In the genomic region with DNA sequence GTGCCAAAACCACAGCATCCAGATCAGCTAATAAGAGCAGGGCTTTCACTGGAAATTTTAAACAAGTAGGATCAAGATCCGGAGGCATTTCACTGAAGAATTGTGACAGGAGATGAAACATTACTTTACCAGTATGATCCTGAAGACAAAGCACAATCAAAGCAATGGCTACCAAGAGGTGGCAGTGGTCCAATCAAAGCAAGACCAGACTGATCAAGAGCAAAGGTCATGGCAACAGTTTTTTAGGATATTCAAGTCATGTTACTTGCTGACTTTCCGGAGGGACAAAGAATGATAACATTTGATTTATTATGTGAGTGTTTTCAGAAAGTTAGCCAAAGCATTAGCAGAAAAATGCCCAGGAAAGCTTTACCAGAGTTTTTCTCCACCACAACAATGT, we compare ENCODE assay signal across 20 cellular contexts. TPM values are rescaled to one million over a fixed set of nuclear protein-coding genes. Genes with fewer than 3 reads are reported as not detected.
DNase-seq lines count a peak whose midpoint lies in the region; ATAC-seq, FAIRE-seq and TF ChIP-seq lines count a peak whose summit lies in the region.
"Had no signal": no experiment of that assay in that cellular context is flagged by ENCODE, and none has a peak within 500 bp of the region (broad histone marks: within the 10 kb centered on the region; RNA-seq: fewer than 3 reads in every experiment).

No MANE protein-coding gene starts in this region.

- intact Hi-C loops in HepG2 (cut with micrococcal nuclease; ENCODE audit: unreplicated experiment), result no loop called here
- intact Hi-C loops in right lobe of liver (cut with DNase I), result no loop called here
- intact Hi-C loops in K562 (cut with micrococcal nuclease), result no loop called here

- TF ChIP-seq CTCF in HepG2 (CRISPR knock-in tag; IDR thresholded peaks at IDR 0.05) (no peak), right lobe of liver (IDR thresholded peaks at IDR 0.05) (no peak), K562 (IDR thresholded peaks at IDR 0.05 in 2 of 3, conservative IDR thresholded peaks at IDR 0.05 in 1 of 3; ENCODE audit: insufficient read depth in 2 of 3, low read depth in 1 of 3, low read length in 3 of 3) (no peak), fibroblast of villous mesenchyme (IDR thresholded peaks at IDR 0.05; ENCODE audit: insufficient read depth, low read depth, low read length) (no peak), HFFc6 (IDR thresholded peaks at IDR 0.05) (no peak)

- H3K79me2 ChIP-seq in HepG2 (ENCODE audit: insufficient read depth, low read length), result peaks cover 86% of the 10 kb centered on the region
- no peaks in the 10 kb centered on the region for H3K79me2 ChIP-seq in K562 (ENCODE audit: control insufficient read depth, insufficient read depth, low read length)

- TF ChIP-seq POLR2A in HepG2 (IDR thresholded peaks at IDR 0.05; ENCODE audit: insufficient read depth in 1 of 2, low read depth in 2 of 2, low read length in 2 of 2) (no peak), right lobe of liver (IDR thresholded peaks at IDR 0.05) (no peak), K562 (conservative IDR thresholded peaks at IDR 0.05) (no peak)

- TF ChIP-seq EP300 in HepG2 (IDR thresholded peaks at IDR 0.05; ENCODE audit: low read depth in 2 of 2, low read length in 2 of 2), result no peak
- no peak for TF ChIP-seq EP300 in HepG2 (CRISPR knock-in tag; IDR thresholded peaks at IDR 0.05; ENCODE audit: borderline replicate concordance)
- no peak for TF ChIP-seq EP300 in K562 (IDR thresholded peaks at IDR 0.05; ENCODE audit: low read length)

- no peaks in the 10 kb centered on the region for H3K27me3 ChIP-seq in HepG2 (ENCODE audit: control insufficient read depth in 1 of 2, insufficient read depth in 2 of 2, low read length in 2 of 2)
- H3K27me3 ChIP-seq in right lobe of liver, result no peaks in the 10 kb centered on the region
- peaks cover 0 to 2% of the 10 kb centered on the region in 2 experiments; a peak in 1 of 5 replicates for H3K27me3 ChIP-seq in K562 (ENCODE audit: control insufficient read depth in 2 of 2, insufficient read depth in 2 of 2, low read length in 2 of 2)
- H3K27me3 ChIP-seq: BE2C had no signal

- CTCF ChIA-PET in HepG2 (lab: Yijun Ruan, JAX; ENCODE audit: low intra/inter-chr PET ratio, low total read pairs) (no interaction called here), K562 (lab: Yijun Ruan, JAX; ENCODE audit: low intra/inter-chr PET ratio) (no interaction called here)

- H3K9ac ChIP-seq in HepG2 (ENCODE audit: insufficient read depth, low read depth, low read length) (no peak overlapping the region), K562 (ENCODE audit: insufficient read depth in 1 of 2, low read depth in 2 of 2, low read length in 2 of 2) (no peak overlapping the region)
- H3K9ac ChIP-seq: GM23248 had no signal

- H3K27ac Mint-ChIP-seq in HFFc6, result no peak overlapping the region
- H3K27ac Mint-ChIP-seq: CD4-positive, CD25-positive, alpha-beta regulatory T cell; CD8-positive, alpha-beta memory T cell; IgD-negative memory B cell had no signal

- H3K4me2 ChIP-seq in HepG2 (ENCODE audit: low read depth, low read length), result no peak overlapping the region
- no peak overlapping the region for H3K4me2 ChIP-seq in K562 (ENCODE audit: insufficient read depth, low read length)

- peaks cover 9% of the 10 kb centered on the region for H3K27me3 Mint-ChIP-seq in HFFc6 (ENCODE audit: insufficient read depth)
- H3K27me3 Mint-ChIP-seq: CD8-positive, alpha-beta memory T cell had no signal

- no peaks in the 10 kb centered on the region; the same call in 1 of the 2 replicates for H3K9me3 Mint-ChIP-seq in HFFc6

- ATAC-seq in HepG2, result no peak
- no peak for ATAC-seq in right lobe of liver
- no peak for ATAC-seq in K562

- POLR2A ChIA-PET in HepG2 (lab: Yijun Ruan, JAX) (no interaction called here), K562 (lab: Yijun Ruan, JAX) (interaction anchor here (1.0 kb wide), 1 partner anchor 27 kb away, joined by 3 read pairs; no protein-coding TSS in a partner anchor)

- no peak overlapping the region for H2AFZ ChIP-seq in HepG2 (ENCODE audit: low read length)
- H2AFZ ChIP-seq in K562 (ENCODE audit: low read depth, low read length), result no peak overlapping the region
- H2AFZ ChIP-seq: GM23248 had no signal

- no TSS peak for BruUV-seq in HepG2 (replicated peaks; lab: Mats Ljungman, UMichigan)
- no TSS peak for BruUV-seq in K562 (replicated peaks; lab: Mats Ljungman, UMichigan)

- H3K9me1 ChIP-seq in K562 (ENCODE audit: control insufficient read depth, insufficient read depth, low read length), result no peaks in the 10 kb centered on the region

- H3K4me1 ChIP-seq in HepG2 (ENCODE audit: insufficient read depth, low read length), result peaks cover 52% of the 10 kb centered on the region
- H3K4me1 ChIP-seq in right lobe of liver, result no peaks in the 10 kb centered on the region
- H3K4me1 ChIP-seq in K562 (replicated peaks in 1 of 2; ENCODE audit: control insufficient read depth in 2 of 2, insufficient read depth in 2 of 2, low read length in 2 of 2), result no peaks in the 10 kb centered on the region
- H3K4me1 ChIP-seq: BE2C had no signal

- H3K4me3 Mint-ChIP-seq in HFFc6, result no peak overlapping the region
- H3K4me3 Mint-ChIP-seq: CD4-positive, CD25-positive, alpha-beta regulatory T cell; CD8-positive, alpha-beta memory T cell; IgD-negative memory B cell had no signal

- FAIRE-seq in HepG2 (lab: Jason Lieb, UNC) (no peak), K562 (lab: Jason Lieb, UNC) (no peak)
- FAIRE-seq: G401.6, GM12891, GM19239, HTR-8/SVneo had no signal

- H3K4me1 Mint-ChIP-seq in HFFc6 (ENCODE audit: low read depth), result no peaks in the 10 kb centered on the region
- H3K4me1 Mint-ChIP-seq: CD4-positive, CD25-positive, alpha-beta regulatory T cell had no signal

- no peaks in the 10 kb centered on the region for H3K36me3 ChIP-seq in HepG2 (replicated peaks in 1 of 2; ENCODE audit: control insufficient read depth in 1 of 2, insufficient read depth in 2 of 2, low read length in 2 of 2)
- no peaks in the 10 kb centered on the region for H3K36me3 ChIP-seq in right lobe of liver
- no peaks in the 10 kb centered on the region for H3K36me3 ChIP-seq in K562 (ENCODE audit: control insufficient read depth, insufficient read depth, low read length)
- H3K36me3 ChIP-seq: BE2C had no signal

- H3K9me3 ChIP-seq in HepG2 (ENCODE audit: low read length), result no peaks in the 10 kb centered on the region
- no peaks in the 10 kb centered on the region for H3K9me3 ChIP-seq in right lobe of liver
- H3K9me3 ChIP-seq in K562 (replicated peaks; ENCODE audit: control insufficient read depth, insufficient read depth, low read depth, low read length), result 0 out of 2 replicates have a peak, but pooled peaks cover 2% of the 10 kb centered on the region
- H3K9me3 ChIP-seq: BE2C had no signal

- H3K36me3 Mint-ChIP-seq in HFFc6 (ENCODE audit: low read depth), result no peaks in the 10 kb centered on the region
- H3K36me3 Mint-ChIP-seq: CD4-positive, CD25-positive, alpha-beta regulatory T cell had no signal

- peak; percentile 21 for DNase-seq in HepG2 (ENCODE audit: low spot score)
- DNase-seq in right lobe of liver, result no peak
- DNase-seq in K562 (ENCODE audit: extremely low read depth in 1 of 4, low spot score in 3 of 4), result no peak
- DNase-seq in fibroblast of villous mesenchyme (ENCODE audit: low read depth), result peak; percentile 26
- DNase-seq in HFFc6, result no peak
- DNase-seq in anterior cingulate cortex (lab: John Stamatoyannopoulos, UW), result no peak
- no peak for DNase-seq in ACHN
- DNase-seq: BE2C; C1 segment of cervical spinal cord; CD4-positive, CD25-positive, alpha-beta regulatory T cell; CD8-positive, alpha-beta memory T cell; COR-L47; DMS 273 treated with DMSO at 0.1 percent for 48 hours; GM23248; HCEC 1CT had no signal

- H3K27ac ChIP-seq in HepG2 (ENCODE audit: extremely low read length, insufficient read depth, low read length) (no peak overlapping the region), right lobe of liver (no peak overlapping the region), K562 (ENCODE audit: extremely low read depth, low read depth, low read length) (no peak overlapping the region)
- H3K27ac ChIP-seq: GM23248 had no signal

- TF ChIP-seq RAD21 in HepG2 (CRISPR knock-in tag; IDR thresholded peaks at IDR 0.05) (no peak), K562 (CRISPR knock-in tag; conservative IDR thresholded peaks at IDR 0.05 in 1 of 2, IDR thresholded peaks at IDR 0.05 in 1 of 2) (no peak)

- H3K4me3 ChIP-seq in HepG2 (replicated peaks in 1 of 3; ENCODE audit: insufficient read depth in 1 of 3, low read depth in 2 of 3, low read length in 3 of 3) (no peak overlapping the region), right lobe of liver (no peak overlapping the region), K562 (no peak overlapping the region), fibroblast of villous mesenchyme (ENCODE audit: low read depth, low read length) (no peak overlapping the region)
- H3K4me3 ChIP-seq: GM23248 had no signal

- in situ Hi-C loops in HepG2 (cut with HindIII; ENCODE audit: extremely low pct_ligation_motif_present, low pct_unique_long_range_greater_than_20kb), result no loop called here
- in situ Hi-C loops in K562 (cut with MboI), result no loop called here
- in situ Hi-C loops in ACHN (cut with HindIII; ENCODE audit: low pct_ligation_motif_present, low pct_unique_long_range_greater_than_20kb, low sequenced_read_pairs), result no loop called here

- H4K20me1 ChIP-seq in HepG2 (ENCODE audit: insufficient read depth, low read length) (peaks cover 3% of the 10 kb centered on the region; the same call in 1 of the 2 replicates), K562 (replicated peaks; ENCODE audit: control insufficient read depth, insufficient read depth, low read length) (no peaks in the 10 kb centered on the region)

- 72% methylated on average over 2 of the region's 2 CpGs for WGBS in HepG2 (ENCODE audit: low lambda C conversion rate)
- 63% methylated on average over 2 of the region's 2 CpGs for WGBS in right lobe of liver (ENCODE audit: insufficient coverage, low coverage, low lambda C conversion rate, missing lambda C conversion rate)
- 3% methylated on average over 2 of the region's 2 CpGs for WGBS in K562 (ENCODE audit: insufficient coverage, low coverage, missing lambda C conversion rate)

RNA-seq across cellular contexts. Expression of a gene that starts 8.2 kb away (rescaled TPM):
- total RNA-seq in HepG2 (2016; rRNA removed; fragmentation: Illumina TruSeq; extraction: Trizol), result 11.0 and 13.5 TPM in 2 replicates
- 3.1 and 3.4 TPM in 2 replicates for total RNA-seq in HepG2 (2016; cell fraction: cytosol; rRNA removed; fragmentation: Illumina TruSeq; extraction: Trizol; ENCODE audit: low read depth)
- 11.1 and 12.4 TPM in 2 replicates for total RNA-seq in HepG2 (2016; cell fraction: insoluble cytoplasmic fraction; rRNA removed; fragmentation: Illumina TruSeq; extraction: Trizol)
- 4.6 and 5.3 TPM in 2 replicates for total RNA-seq in HepG2 (2016; cell fraction: membrane; rRNA removed; fragmentation: Illumina TruSeq; extraction: Trizol)
- total RNA-seq in HepG2 (2016; cell fraction: nucleus; rRNA removed; fragmentation: Illumina TruSeq; extraction: Trizol), result 11.7 and 12.3 TPM in 2 replicates
- 20.6 and 22.0 TPM in 2 replicates for polyA plus RNA-seq in HepG2 (2011; rRNA removed)
- polyA plus RNA-seq in HepG2 (2011; cell fraction: cytosol; rRNA removed), result 12.4 and 16.3 TPM in 2 replicates
- polyA plus RNA-seq in HepG2 (2011; cell fraction: nucleus; rRNA removed), result 36.8 and 39.3 TPM in 2 replicates
- polyA plus RNA-seq in HepG2 (2012), result 14.2 and 16.1 TPM in 2 replicates
- 0.44 and 0.45 TPM in 2 replicates for polyA plus RNA-seq in HepG2 (2016; cell fraction: cytosol; fragmentation: Illumina TruSeq; extraction: Trizol; ENCODE audit: low read depth)
- polyA plus RNA-seq in HepG2 (2016; cell fraction: insoluble cytoplasmic fraction; fragmentation: Illumina TruSeq; extraction: Trizol; ENCODE audit: low read depth), result 10.3 and 10.4 TPM in 2 replicates
- polyA plus RNA-seq in HepG2 (2016; cell fraction: membrane; fragmentation: Illumina TruSeq; extraction: Trizol; ENCODE audit: low read depth), result 1.5 and 1.9 TPM in 2 replicates
- polyA plus RNA-seq in HepG2 (2016; cell fraction: nucleus; fragmentation: Illumina TruSeq; extraction: Trizol; ENCODE audit: insufficient read depth, low read depth), result 15.8 and 16.6 TPM in 2 replicates
- 10.3 and 47.4 TPM in 2 replicates for polyA minus RNA-seq in HepG2 (2011; rRNA and poly(A)+ RNA removed; ENCODE audit: low replicate concordance)
- polyA minus RNA-seq in HepG2 (2011; cell fraction: cytosol; rRNA and poly(A)+ RNA removed), result 10.9 and 13.2 TPM in 2 replicates
- polyA minus RNA-seq in HepG2 (2011; cell fraction: nucleus; rRNA and poly(A)+ RNA removed), result 23.5 and 24.5 TPM in 2 replicates
- total RNA-seq in right lobe of liver, result under 1 TPM; 0.18 to 0.46 (median 0.31) TPM
- 0.05 TPM in 1 of 2 replicates, not detected in the other for total RNA-seq in K562 (2011; cell fraction: chromatin; rRNA removed; ENCODE audit: low replicate concordance)
- total RNA-seq in K562 (2011; cell fraction: nucleolus; rRNA removed), result 0.17 TPM in 1 of 2 replicates, not detected in the other
- not detected in 2 replicates for total RNA-seq in K562 (2011; cell fraction: nucleoplasm; rRNA removed)
- total RNA-seq in K562 (2014; rRNA removed), result under 0.01 and 0.08 TPM in 2 replicates
- total RNA-seq in K562 (2014; rRNA removed; fragmentation: Illumina TruSeq; extraction: Trizol), result 0.04 TPM in 1 of 2 replicates, not detected in the other
- 0.04 TPM in 2 replicates for total RNA-seq in K562 (2015; rRNA removed; fragmentation: Illumina TruSeq; extraction: Trizol)
- 0.07 and 0.22 TPM in 2 replicates for total RNA-seq in K562 (2021)
- polyA plus RNA-seq in K562 (2011; rRNA removed), result 0.01 TPM in 1 of 2 replicates, not detected in the other
- polyA plus RNA-seq in K562 (2011; cell fraction: cytosol; rRNA removed), result 0.03 and 0.04 TPM in 2 replicates
- polyA plus RNA-seq in K562 (2011; cell fraction: nucleus; rRNA removed), result 0.03 and 0.06 TPM in 2 replicates
- 0.07 and 0.26 TPM in 2 replicates for polyA plus RNA-seq in K562 (2012)
- 0.03 TPM in 1 of 2 replicates, not detected in the other for polyA plus RNA-seq in K562 (2014; fragmentation: Illumina TruSeq; extraction: Trizol)
- polyA plus RNA-seq in K562 (2014; fragmentation: Nextera tagmentation; extraction: Ambion mirVana), result not detected
- 0.03 TPM in 1 of 2 replicates, not detected in the other for polyA plus RNA-seq in K562 (2014; rRNA removed)
- 0.11 and 0.12 TPM in 2 replicates for polyA minus RNA-seq in K562 (2011; rRNA and poly(A)+ RNA removed)
- polyA minus RNA-seq in K562 (2011; cell fraction: cytosol; rRNA and poly(A)+ RNA removed), result not detected in 2 replicates
- under 0.01 and 0.13 TPM in 2 replicates for polyA minus RNA-seq in K562 (2011; cell fraction: nucleus; rRNA and poly(A)+ RNA removed)
- total RNA-seq in fibroblast of villous mesenchyme, result 0.43 and 2.3 TPM in 2 replicates
- under 1 TPM in 2 of 6 experiments, not detected in 4; 0.03 to 0.05 TPM for total RNA-seq in HFFc6 (2021; fragmentation: NEBNext Ultra II Directional; extraction: Animal tissue kit (Norgen Biotek cat#: 25700))

Comparison
In these comparisons a context has a peak if more than half of its experiments do, and no peak if none do; other contexts are left out.
1. DNase-seq: peak in HepG2 (single experiment) and fibroblast of villous mesenchyme (single experiment); none in right lobe of liver (0 of 3), K562 (0 of 4), HFFc6 (single experiment), anterior cingulate cortex (0 of 58) and ACHN (single experiment).